In the genomic region with DNA sequence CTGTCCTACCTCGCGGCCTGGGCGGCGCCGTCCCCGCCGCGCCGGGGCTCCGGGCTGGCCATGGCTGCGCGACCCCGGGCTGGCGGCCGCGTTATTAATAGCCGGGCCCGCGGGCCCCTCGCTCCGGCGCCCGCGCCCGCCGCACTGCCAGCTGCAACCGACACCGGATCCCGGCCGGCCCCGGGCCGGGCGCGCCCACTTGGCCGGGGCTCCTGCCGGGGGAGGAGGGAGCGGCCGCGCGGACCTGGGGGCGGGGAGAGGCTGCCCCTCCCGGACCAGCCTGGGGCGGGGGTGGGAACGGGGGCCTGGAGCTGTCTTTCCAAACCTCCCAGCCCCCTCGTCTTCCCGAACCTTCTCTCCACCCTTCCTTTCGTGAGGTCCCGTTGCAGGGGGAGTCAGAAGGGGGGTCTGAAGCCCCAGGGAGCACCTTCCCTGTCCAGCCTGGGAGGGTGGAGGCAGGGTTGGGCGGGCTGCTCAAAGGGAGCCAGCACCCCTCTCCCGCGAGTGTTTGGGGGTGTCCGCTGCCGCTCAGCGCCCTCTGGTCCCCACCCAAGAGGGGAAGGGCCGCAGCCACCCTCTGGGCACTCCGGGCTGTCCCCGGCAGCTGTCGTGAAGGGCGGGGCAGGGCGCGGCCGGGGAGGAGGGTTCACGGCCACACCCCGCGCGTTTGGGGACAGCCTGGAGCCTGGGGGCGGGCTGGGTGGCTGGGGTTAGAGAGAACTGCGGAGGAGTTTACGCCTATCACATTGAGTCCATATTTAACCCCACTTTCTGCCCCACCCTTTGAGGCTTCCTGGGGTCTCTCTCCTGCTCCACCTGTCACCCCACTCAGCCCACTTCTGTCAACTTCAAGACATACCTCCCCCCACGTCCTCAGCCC, we compare ENCODE assay signal across 8 cellular contexts. TPM values are rescaled to one million over a fixed set of nuclear protein-coding genes. Genes with fewer than 3 reads are reported as not detected.
DNase-seq lines count a peak whose midpoint lies in the region; ATAC-seq, FAIRE-seq and TF ChIP-seq lines count a peak whose summit lies in the region.

A gene (minus strand): TSS at position 172 of the 880 bp plus-strand sequence. CDS start 110 bp downstream, at position 62.

- CTCF ChIA-PET in HepG2 (lab: Yijun Ruan, JAX; ENCODE audit: low intra/inter-chr PET ratio, low total read pairs), result no interaction called here

- H3K4me3 ChIP-seq in SJCRH30 (peak within 1 kb of the TSS; percentile 67), ectodermal cell (ENCODE audit: insufficient read depth, low read depth, low read length) (peak within 1 kb of the TSS; percentile 50), HepG2 (replicated peaks in 1 of 3; ENCODE audit: insufficient read depth in 1 of 3, low read depth in 2 of 3, low read length in 3 of 3) (peak within 1 kb of the TSS; percentile 61 to 72 (median 62)), subcutaneous abdominal adipose tissue (ENCODE audit: low read depth in 1 of 5, low read length in 5 of 5) (peak within 1 kb of the TSS; percentile 74 to 85 (median 79))

- TF ChIP-seq CTCF in HepG2 (CRISPR knock-in tag; IDR thresholded peaks at IDR 0.05), result no peak

- peak; percentile 31 for ATAC-seq in HepG2

- H3K4me1 Mint-ChIP-seq in T-helper 2 cell treated with Interferon-gamma antibody and Interleukin-4, amounts not matched to agents 5 μg/mL and 100 μg/mL, for 36 hours (ENCODE audit: low read depth), result peaks cover 9% of the 10 kb centered on the region

- H3K36me3 Mint-ChIP-seq in T-helper 2 cell treated with Interferon-gamma antibody and Interleukin-4, amounts not matched to agents 5 μg/mL and 100 μg/mL, for 36 hours (ENCODE audit: low read depth), result peaks cover 2% of the 10 kb centered on the region

- no peaks in the 10 kb centered on the region for H4K20me1 ChIP-seq in HepG2 (ENCODE audit: insufficient read depth, low read length)

- TF ChIP-seq EP300 in HepG2 (IDR thresholded peaks at IDR 0.05; ENCODE audit: low read depth in 2 of 2, low read length in 2 of 2) (no peak), HepG2 (CRISPR knock-in tag; IDR thresholded peaks at IDR 0.05; ENCODE audit: borderline replicate concordance) (no peak)

- POLR2A ChIA-PET in HepG2 (lab: Yijun Ruan, JAX), result interaction anchor here (1.2 to 4.1 kb wide), 3 partner anchors 8 to 52 kb away, joined by 3 to 20 read pairs (median 4); a partner anchor contains a TSS

- H3K36me3 ChIP-seq in SJCRH30 (no peaks in the 10 kb centered on the region), ectodermal cell (ENCODE audit: control insufficient read depth, insufficient read depth, low read length) (no peaks in the 10 kb centered on the region), HepG2 (replicated peaks in 1 of 2; ENCODE audit: control insufficient read depth in 1 of 2, insufficient read depth in 2 of 2, low read length in 2 of 2) (no peaks in the 10 kb centered on the region), subcutaneous abdominal adipose tissue (ENCODE audit: control insufficient read depth in 5 of 5, insufficient read depth in 5 of 5, low read length in 5 of 5) (no peaks in the 10 kb centered on the region)

- TF ChIP-seq RAD21 in HepG2 (CRISPR knock-in tag; IDR thresholded peaks at IDR 0.05), result no peak

- WGBS in ectodermal cell, 2 experiments, result 2 to 3% methylated on average over 70 of the region's 70 CpGs
- WGBS in HepG2 (ENCODE audit: low lambda C conversion rate), result 4% methylated on average over 5 of the region's 70 CpGs

- H3K9me3 Mint-ChIP-seq in T-helper 2 cell treated with Interferon-gamma antibody and Interleukin-4, amounts not matched to agents 5 μg/mL and 100 μg/mL, for 36 hours, result no peaks in the 10 kb centered on the region

- H3K27me3 ChIP-seq in SJCRH30 (no peaks in the 10 kb centered on the region), ectodermal cell (ENCODE audit: control insufficient read depth, insufficient read depth, low read length, poor library complexity, severe bottlenecking) (peaks cover 35% of the 10 kb centered on the region), HepG2 (ENCODE audit: control insufficient read depth in 1 of 2, insufficient read depth in 2 of 2, low read length in 2 of 2) (peaks cover 6 to 37% of the 10 kb centered on the region in 2 experiments), subcutaneous abdominal adipose tissue (ENCODE audit: control insufficient read depth in 5 of 5, insufficient read depth in 4 of 5, low read length in 5 of 5) (no peaks in the 10 kb centered on the region)

- in situ Hi-C loops in HepG2 (cut with HindIII; ENCODE audit: extremely low pct_ligation_motif_present, low pct_unique_long_range_greater_than_20kb), result no loop called here

- H3K27ac Mint-ChIP-seq in T-helper 2 cell treated with Interferon-gamma antibody and Interleukin-4, amounts not matched to agents 5 μg/mL and 100 μg/mL, for 36 hours, result no peak within 1 kb of the TSS

- peak within 1 kb of the TSS; percentile 82 for H3K27ac ChIP-seq in SJCRH30
- no peak within 1 kb of the TSS for H3K27ac ChIP-seq in ectodermal cell (ENCODE audit: insufficient read depth, low read depth, low read length, poor library complexity, severe bottlenecking)
- no peak within 1 kb of the TSS for H3K27ac ChIP-seq in HepG2 (ENCODE audit: extremely low read length, insufficient read depth, low read length)
- H3K27ac ChIP-seq in subcutaneous abdominal adipose tissue (ENCODE audit: low read depth, low read length), result peak within 1 kb of the TSS; percentile 92

- peak within 1 kb of the TSS; percentile 29; the same call in 1 of the 2 replicates for H3K9ac ChIP-seq in HepG2 (ENCODE audit: insufficient read depth, low read depth, low read length)
- peak within 1 kb of the TSS; percentile 59 to 93 (median 71) for H3K9ac ChIP-seq in subcutaneous abdominal adipose tissue (ENCODE audit: low read length in 5 of 5)

- FAIRE-seq in HepG2 (lab: Jason Lieb, UNC), result no peak

- intact Hi-C loops in HepG2 (cut with micrococcal nuclease; ENCODE audit: unreplicated experiment), result no loop called here

- TF ChIP-seq POLR2A in HepG2 (IDR thresholded peaks at IDR 0.05; ENCODE audit: insufficient read depth in 1 of 2, low read depth in 2 of 2, low read length in 2 of 2), result no peak

- H3K4me2 ChIP-seq in HepG2 (ENCODE audit: low read depth, low read length), result peak within 1 kb of the TSS; percentile 94

- DNase-seq in T-helper 2 cell treated with Interferon-gamma antibody and Interleukin-4, amounts not matched to agents 5 μg/mL and 100 μg/mL, for 36 hours (ENCODE audit: low spot score), result peak; percentile 16
- DNase-seq in T-helper 2 cell, result no peak
- DNase-seq in SJCRH30, result peak; percentile 82 to 89
- DNase-seq in HepG2 (ENCODE audit: low spot score), result no peak
- DNase-seq in SIG-M5 treated with dmso at 0.1 percent for 504 hours (lab: John Stamatoyannopoulos, UW; ENCODE audit: unreplicated experiment), result no peak
- no peak for DNase-seq in NCI-H510A (lab: John Stamatoyannopoulos, UW)

- no peak within 1 kb of the TSS for H2AFZ ChIP-seq in HepG2 (ENCODE audit: low read length)

- no TSS peak for BruUV-seq in HepG2 (replicated peaks; lab: Mats Ljungman, UMichigan)

- H3K79me2 ChIP-seq in HepG2 (ENCODE audit: insufficient read depth, low read length), result no peaks in the 10 kb centered on the region

- H3K4me1 ChIP-seq in SJCRH30 (peaks cover 17% of the 10 kb centered on the region; the same call in 1 of the 2 replicates), ectodermal cell (ENCODE audit: control insufficient read depth, insufficient read depth, low read length) (peaks cover 12% of the 10 kb centered on the region), HepG2 (ENCODE audit: insufficient read depth, low read length) (peaks cover 38% of the 10 kb centered on the region), subcutaneous abdominal adipose tissue (ENCODE audit: control insufficient read depth in 5 of 5, insufficient read depth in 5 of 5, low read length in 5 of 5) (peaks cover 6 to 45% (median 38%) of the 10 kb centered on the region in 5 donors)

- H3K4me3 Mint-ChIP-seq in T-helper 2 cell treated with Interferon-gamma antibody and Interleukin-4, amounts not matched to agents 5 μg/mL and 100 μg/mL, for 36 hours, result peak within 1 kb of the TSS; percentile 56

- H3K9me3 ChIP-seq in SJCRH30 (replicated peaks) (no peaks in the 10 kb centered on the region), ectodermal cell (ENCODE audit: control insufficient read depth, low read length) (no peaks in the 10 kb centered on the region), HepG2 (ENCODE audit: low read length) (no peaks in the 10 kb centered on the region), subcutaneous abdominal adipose tissue (ENCODE audit: control insufficient read depth in 5 of 5, low read length in 5 of 5) (no peaks in the 10 kb centered on the region)

- H3K27me3 Mint-ChIP-seq in T-helper 2 cell treated with Interferon-gamma antibody and Interleukin-4, amounts not matched to agents 5 μg/mL and 100 μg/mL, for 36 hours (ENCODE audit: low read depth), result peaks cover 42% of the 10 kb centered on the region

TF ChIP-seq in HepG2, 621 proteins besides CTCF, POLR2A, EP300 and RAD21 (continues in another document):
- TF ChIP-seq RFX1 (IDR thresholded peaks at IDR 0.05), result no peak

RNA-seq across cellular contexts. Expression of the gene that starts here (rescaled TPM):
- 1.1 and 1.6 TPM in 2 replicates for total RNA-seq in SJCRH30 (2014; rRNA removed; shearing (Covaris generic))
- polyA plus RNA-seq in ectodermal cell (2013, experiment 1 of 4), result not detected
- polyA plus RNA-seq in ectodermal cell (2013, experiment 2 of 4), result 0.14 TPM
- 0.11 TPM for polyA plus RNA-seq in ectodermal cell (2013, experiment 3 of 4)
- polyA plus RNA-seq in ectodermal cell (2013, experiment 4 of 4), result 0.08 TPM
- 5.4 and 7.2 TPM in 2 replicates for total RNA-seq in HepG2 (2016; rRNA removed; fragmentation: Illumina TruSeq; extraction: Trizol)
- 4.9 and 5.4 TPM in 2 replicates for total RNA-seq in HepG2 (2016; cell fraction: cytosol; rRNA removed; fragmentation: Illumina TruSeq; extraction: Trizol; ENCODE audit: low read depth)
- 5.3 and 8.1 TPM in 2 replicates for total RNA-seq in HepG2 (2016; cell fraction: insoluble cytoplasmic fraction; rRNA removed; fragmentation: Illumina TruSeq; extraction: Trizol)
- 9.5 and 9.8 TPM in 2 replicates for total RNA-seq in HepG2 (2016; cell fraction: membrane; rRNA removed; fragmentation: Illumina TruSeq; extraction: Trizol)
- total RNA-seq in HepG2 (2016; cell fraction: nucleus; rRNA removed; fragmentation: Illumina TruSeq; extraction: Trizol), result 2.3 TPM in 2 replicates
- polyA plus RNA-seq in HepG2 (2011; rRNA removed), result 2.1 and 2.4 TPM in 2 replicates
- polyA plus RNA-seq in HepG2 (2011; cell fraction: cytosol; rRNA removed), result 1.5 and 1.8 TPM in 2 replicates
- polyA plus RNA-seq in HepG2 (2011; cell fraction: nucleus; rRNA removed), result 0.77 and 1.0 TPM in 2 replicates
- 0.56 and 0.93 TPM in 2 replicates for polyA plus RNA-seq in HepG2 (2012)
- polyA plus RNA-seq in HepG2 (2016; cell fraction: cytosol; fragmentation: Illumina TruSeq; extraction: Trizol; ENCODE audit: low read depth), result 5.2 and 6.1 TPM in 2 replicates
- polyA plus RNA-seq in HepG2 (2016; cell fraction: insoluble cytoplasmic fraction; fragmentation: Illumina TruSeq; extraction: Trizol; ENCODE audit: low read depth), result 6.7 and 6.9 TPM in 2 replicates
- polyA plus RNA-seq in HepG2 (2016; cell fraction: membrane; fragmentation: Illumina TruSeq; extraction: Trizol; ENCODE audit: low read depth), result 7.6 and 7.9 TPM in 2 replicates
- polyA plus RNA-seq in HepG2 (2016; cell fraction: nucleus; fragmentation: Illumina TruSeq; extraction: Trizol; ENCODE audit: insufficient read depth, low read depth), result 2.5 and 2.7 TPM in 2 replicates
- polyA minus RNA-seq in HepG2 (2011; rRNA and poly(A)+ RNA removed; ENCODE audit: low replicate concordance), result 0.74 and 6.6 TPM in 2 replicates
- 1.2 and 1.5 TPM in 2 replicates for polyA minus RNA-seq in HepG2 (2011; cell fraction: cytosol; rRNA and poly(A)+ RNA removed)
- polyA minus RNA-seq in HepG2 (2011; cell fraction: nucleus; rRNA and poly(A)+ RNA removed), result 1.7 and 1.9 TPM in 2 replicates

Comparison
In these comparisons a context has a peak if more than half of its experiments do, and no peak if none do; other contexts are left out.
1. DNase-seq: peak in T-helper 2 cell treated with Interferon-gamma antibody and Interleukin-4, amounts not matched to agents 5 μg/mL and 100 μg/mL, for 36 hours (single experiment) and SJCRH30 (2 of 2); none in T-helper 2 cell (0 of 5), HepG2 (single experiment), SIG-M5 treated with dmso at 0.1 percent for 504 hours (single experiment) and NCI-H510A (single experiment).
2. H3K27ac ChIP-seq: peak in SJCRH30 (single experiment) and subcutaneous abdominal adipose tissue (single experiment); none in ectodermal cell (single experiment) and HepG2 (single experiment).
3. Peak in every context shown above with its lines, with median percentiles within 50 percentile points of each other: H3K4me3 ChIP-seq.